In the genomic region with DNA sequence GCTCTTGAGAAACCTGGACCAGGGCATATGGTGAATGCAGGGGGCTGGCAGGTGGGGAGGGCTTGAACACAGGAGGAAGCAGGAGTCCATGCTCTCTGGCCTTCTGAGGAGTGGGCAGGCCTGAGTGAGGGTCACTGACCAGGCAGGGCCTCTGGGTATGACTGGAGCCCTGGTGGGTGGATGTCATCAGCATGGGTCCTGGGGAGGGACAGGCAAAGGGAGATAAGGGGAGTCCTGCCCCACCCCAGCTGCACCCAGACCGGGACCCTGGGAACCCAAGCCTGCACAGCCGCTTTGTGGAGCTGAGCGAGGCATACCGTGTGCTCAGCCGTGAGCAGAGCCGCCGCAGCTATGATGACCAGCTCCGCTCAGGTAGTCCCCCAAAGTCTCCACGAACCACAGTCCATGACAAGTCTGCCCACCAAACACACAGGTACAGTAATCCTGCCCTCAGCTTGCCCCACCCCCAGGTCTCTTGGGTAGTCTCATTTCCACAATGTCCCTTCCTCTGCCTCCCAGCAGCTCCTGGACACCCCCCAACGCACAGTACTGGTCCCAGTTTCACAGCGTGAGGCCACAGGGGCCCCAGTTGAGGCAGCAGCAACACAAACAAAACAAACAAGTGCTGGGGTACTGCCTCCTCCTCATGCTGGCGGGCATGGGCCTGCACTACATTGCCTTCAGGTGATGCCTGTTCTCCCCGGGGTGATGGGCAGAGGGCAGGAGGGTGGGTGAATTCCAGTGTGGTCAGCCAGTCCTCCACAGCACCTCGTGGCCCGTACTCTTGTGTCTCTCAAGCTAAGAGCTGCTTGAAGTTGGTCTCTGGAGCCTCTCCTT, we compare ENCODE assay signal across 10 cellular contexts. TPM values are rescaled to one million over a fixed set of nuclear protein-coding genes. Genes with fewer than 3 reads are reported as not detected.
A peak's percentile ranks its signal among the peaks of the same experiment; 100 is the strongest.
DNase-seq lines count a peak whose midpoint lies in the region; ATAC-seq and TF ChIP-seq lines count a peak whose summit lies in the region.
"Had no signal": no experiment of that assay in that cellular context is flagged by ENCODE, and none has a peak within 500 bp of the region (broad histone marks: within the 10 kb centered on the region; RNA-seq: fewer than 3 reads in every experiment).

No MANE protein-coding gene starts in this region.

- ATAC-seq in activated B cell treated with CpG ODN at 0.5 μM for 24 hours (ENCODE audit: low read depth) (no peak), HG03469 (IDR thresholded peaks at IDR 0.05; ENCODE audit: unreplicated experiment) (no peak)
- ATAC-seq: gastrocnemius medialis had no signal

- H3K4ac ChIP-seq in mesenchymal stem cell (ENCODE audit: low read depth in 1 of 2, low read length in 2 of 2) (no peak overlapping the region), trophoblast cell (ENCODE audit: low read depth, low read length) (no peak overlapping the region)

- H2AK5ac ChIP-seq in mesenchymal stem cell (ENCODE audit: low read length, severe bottlenecking): peak overlapping the region; percentile 2
- H2AK5ac ChIP-seq in trophoblast cell (ENCODE audit: low read length): no peak overlapping the region

- H3K9me3 ChIP-seq in Caco-2 (no peaks in the 10 kb centered on the region), mesenchymal stem cell (ENCODE audit: control insufficient read depth, low read length) (no peaks in the 10 kb centered on the region), trophoblast cell (ENCODE audit: insufficient read depth, low read depth, low read length) (no peaks in the 10 kb centered on the region)
- H3K9me3 ChIP-seq: gastrocnemius medialis had no signal

- H3K27me3 ChIP-seq in Caco-2 (replicated peaks; ENCODE audit: control insufficient read depth, insufficient read depth, low read length) (no peaks in the 10 kb centered on the region), mesenchymal stem cell (ENCODE audit: control insufficient read depth in 1 of 2, insufficient read depth in 1 of 2, low read length in 2 of 2) (no peaks in the 10 kb centered on the region), trophoblast cell (ENCODE audit: insufficient read depth, low read length) (no peaks in the 10 kb centered on the region)
- H3K27me3 ChIP-seq: gastrocnemius medialis had no signal

- WGBS in mesenchymal stem cell: 92% methylated on average over 15 of the region's 15 CpGs
- no CpG with 5 or more reads among the region's 15 CpGs for WGBS in trophoblast cell (ENCODE audit: extremely low coverage, insufficient coverage, insufficient read length)

- no peak for DNase-seq in Caco-2
- DNase-seq in activated B cell treated with CpG ODN at 0.5 μM for 24 hours: no peak
- DNase-seq in mesenchymal stem cell: no peak
- DNase-seq in NOMO-1 (lab: John Stamatoyannopoulos, UW; ENCODE audit: unreplicated experiment in 2 of 2): no peak
- DNase-seq in trophoblast cell: no peak
- DNase-seq: Kasumi-1; Right ventricle myocardium superior; stimulated activated CD4-positive, alpha-beta T cell treated with anti-CD3 and anti-CD28 coated beads, Interleukin-12 subunit alpha, Interleukin-12 subunit beta, amount 100 ng/mL, for 4 hours had no signal

- H3K14ac ChIP-seq in mesenchymal stem cell (ENCODE audit: low read length in 2 of 2): no peak overlapping the region
- H3K14ac ChIP-seq in trophoblast cell (ENCODE audit: low read length): no peak overlapping the region

- H2BK120ac ChIP-seq in mesenchymal stem cell (ENCODE audit: low read depth, low read length): no peak overlapping the region
- no peak overlapping the region for H2BK120ac ChIP-seq in trophoblast cell (ENCODE audit: insufficient read depth, low read length, poor library complexity)

- BruUV-seq in Caco-2 (replicated peaks; lab: Mats Ljungman, UMichigan): no TSS peak

- H3K27me3 Mint-ChIP-seq in Caco-2 (ENCODE audit: insufficient read depth, unreplicated experiment): no peaks in the 10 kb centered on the region
- H3K27me3 Mint-ChIP-seq in activated B cell treated with CpG ODN at 0.5 μM for 24 hours: no peaks in the 10 kb centered on the region

- H3K4me1 Mint-ChIP-seq in Caco-2 (ENCODE audit: low read depth, unreplicated experiment) (no peaks in the 10 kb centered on the region), activated B cell treated with CpG ODN at 0.5 μM for 24 hours (peaks cover 69% of the 10 kb centered on the region)

- H3K9me3 Mint-ChIP-seq in Caco-2 (ENCODE audit: unreplicated experiment): no peaks in the 10 kb centered on the region
- no peaks in the 10 kb centered on the region for H3K9me3 Mint-ChIP-seq in activated B cell treated with CpG ODN at 0.5 μM for 24 hours

- H3K36me3 Mint-ChIP-seq in Caco-2 (ENCODE audit: insufficient read depth, unreplicated experiment) (peaks cover 30% of the 10 kb centered on the region), activated B cell treated with CpG ODN at 0.5 μM for 24 hours (ENCODE audit: low read depth) (peaks cover 12% of the 10 kb centered on the region)

- H3K4me2 ChIP-seq in mesenchymal stem cell (ENCODE audit: low read length, poor library complexity, severe bottlenecking) (no peak overlapping the region), trophoblast cell (ENCODE audit: low read length) (no peak overlapping the region)

- H3K4me1 ChIP-seq in Caco-2: peaks cover 27% of the 10 kb centered on the region
- H3K4me1 ChIP-seq in mesenchymal stem cell (ENCODE audit: control insufficient read depth, insufficient read depth, low read depth, low read length): peaks cover 45% of the 10 kb centered on the region
- H3K4me1 ChIP-seq in trophoblast cell (ENCODE audit: control insufficient read depth in 1 of 2, insufficient read depth in 2 of 2, low read length in 2 of 2): peaks cover 5 to 7% of the 10 kb centered on the region in 2 experiments

- H3K36me3 ChIP-seq in Caco-2 (ENCODE audit: control insufficient read depth, insufficient read depth, low read length) (peaks cover 2% of the 10 kb centered on the region; the same call in 1 of the 2 replicates), mesenchymal stem cell (ENCODE audit: control insufficient read depth in 1 of 2, insufficient read depth in 2 of 2, low read depth in 1 of 2, low read length in 2 of 2) (peaks cover 11 to 27% of the 10 kb centered on the region in 2 experiments), trophoblast cell (ENCODE audit: control insufficient read depth in 1 of 2, insufficient read depth in 2 of 2, low read length in 2 of 2) (peaks cover 4 to 8% of the 10 kb centered on the region in 2 experiments)
- H3K36me3 ChIP-seq: gastrocnemius medialis had no signal

- peak overlapping the region in 1 of 2 experiments; percentile 46 for H3K23ac ChIP-seq in mesenchymal stem cell (ENCODE audit: low read length in 2 of 2)
- no peak overlapping the region for H3K23ac ChIP-seq in trophoblast cell (ENCODE audit: low read length)

- no peak overlapping the region for H2BK5ac ChIP-seq in mesenchymal stem cell (ENCODE audit: low read depth, low read length, poor library complexity, severe bottlenecking)
- no peak overlapping the region for H2BK5ac ChIP-seq in trophoblast cell (ENCODE audit: low read depth, low read length, poor library complexity)

- H3K9ac ChIP-seq in mesenchymal stem cell (ENCODE audit: low read length) (no peak overlapping the region), trophoblast cell (ENCODE audit: low read length) (no peak overlapping the region)

- H4K91ac ChIP-seq in mesenchymal stem cell (ENCODE audit: low read length): no peak overlapping the region
- no peak overlapping the region for H4K91ac ChIP-seq in trophoblast cell (ENCODE audit: low read depth, low read length)

- POLR2A ChIA-PET in Caco-2 (lab: Charles Lee) (no interaction called here), activated B cell treated with CpG ODN at 0.5 μM for 24 hours (lab: Charles Lee) (interaction anchor here (0.5 to 12.7 kb wide), 4 partner anchors 9 to 24 kb away, joined by 3 to 191 read pairs (median 32); partner anchors contain the start of genes FERMT3 and FKBP2)

- H3K4me3 Mint-ChIP-seq in Caco-2 (ENCODE audit: unreplicated experiment): peak overlapping the region; percentile 83
- peak overlapping the region; percentile 91 for H3K4me3 Mint-ChIP-seq in activated B cell treated with CpG ODN at 0.5 μM for 24 hours

- peaks cover 36% of the 10 kb centered on the region for H3K79me1 ChIP-seq in mesenchymal stem cell (replicated peaks; ENCODE audit: low read length, poor library complexity, severe bottlenecking)
- peaks cover 11% of the 10 kb centered on the region for H3K79me1 ChIP-seq in trophoblast cell (ENCODE audit: low read length)

- intact Hi-C loops in Caco-2 (cut with micrococcal nuclease; ENCODE audit: unreplicated experiment) (no loop called here), activated B cell treated with CpG ODN at 0.5 μM for 24 hours (cut with micrococcal nuclease) (loop anchor here (5.0 kb wide), 2 partner anchors 85 to 295 kb away; partner anchors contain the start of genes NAA40, PRDX5 and TRMT112)

- H3K27ac Mint-ChIP-seq in Caco-2 (ENCODE audit: unreplicated experiment) (no peak overlapping the region), activated B cell treated with CpG ODN at 0.5 μM for 24 hours (peak overlapping the region; percentile 63)

- CTCF ChIA-PET in Caco-2 (lab: Charles Lee) (interaction anchor here (1.0 kb wide), 1 partner anchor 13 kb away, joined by 4 read pairs; no protein-coding TSS in a partner anchor), activated B cell treated with CpG ODN at 0.5 μM for 24 hours (lab: Charles Lee) (interaction anchor here (0.6 to 1.6 kb wide), 4 partner anchors 14 to 72 kb away, joined by 3 to 5 read pairs (median 3); partner anchors contain the start of gene PPP1R14B)

- H4K8ac ChIP-seq in mesenchymal stem cell (ENCODE audit: low read length): no peak overlapping the region
- H4K8ac ChIP-seq in trophoblast cell (ENCODE audit: low read depth, low read length): no peak overlapping the region

- peaks cover 10% of the 10 kb centered on the region for H3K79me2 ChIP-seq in trophoblast cell (ENCODE audit: control insufficient read depth, insufficient read depth, low read length, poor library complexity)

- no peak for TF ChIP-seq CTCF in Caco-2 (IDR thresholded peaks at IDR 0.05; ENCODE audit: insufficient read depth in 1 of 2, low read depth in 1 of 2, low read length in 1 of 2, severe bottlenecking in 1 of 2, unreplicated experiment in 1 of 2)
- no peak for TF ChIP-seq CTCF in activated B cell treated with CpG ODN at 0.5 μM for 24 hours (IDR thresholded peaks at IDR 0.05)

- no peak overlapping the region for H2AFZ ChIP-seq in mesenchymal stem cell (ENCODE audit: low read depth, low read length)
- H2AFZ ChIP-seq in trophoblast cell (ENCODE audit: insufficient read depth, low read length, poor library complexity): no peak overlapping the region

- no peak overlapping the region for H3K4me3 ChIP-seq in Caco-2 (ENCODE audit: low read depth, low read length)
- no peak overlapping the region for H3K4me3 ChIP-seq in mesenchymal stem cell (ENCODE audit: insufficient read depth in 1 of 2, low read depth in 1 of 2, low read length in 2 of 2)
- no peak overlapping the region for H3K4me3 ChIP-seq in trophoblast cell (ENCODE audit: low read depth, low read length)
- H3K4me3 ChIP-seq: gastrocnemius medialis had no signal

- no peak overlapping the region for H4K12ac ChIP-seq in trophoblast cell (ENCODE audit: low read depth, low read length)

- H2BK12ac ChIP-seq in mesenchymal stem cell (ENCODE audit: low read length in 2 of 2) (peak overlapping the region in 1 of 2 experiments; percentile 21), trophoblast cell (ENCODE audit: low read length) (no peak overlapping the region)

- peak overlapping the region; percentile 19 for H2BK15ac ChIP-seq in mesenchymal stem cell (ENCODE audit: low read depth, poor library complexity, severe bottlenecking)

- H3K18ac ChIP-seq in mesenchymal stem cell (ENCODE audit: low read depth in 1 of 2, low read length in 2 of 2): no peak overlapping the region
- no peak overlapping the region for H3K18ac ChIP-seq in trophoblast cell (ENCODE audit: low read length)

- H3K27ac ChIP-seq in mesenchymal stem cell (ENCODE audit: low read length, poor library complexity, severe bottlenecking) (no peak overlapping the region), trophoblast cell (ENCODE audit: low read depth, low read length) (no peak overlapping the region)

RNA-seq across cellular contexts. Expression of gene VEGFB, which starts 2.0 kb away (rescaled TPM):
- 60.6 and 61.7 TPM in 2 replicates for total RNA-seq in Caco-2 (2022)
- total RNA-seq in activated B cell treated with CpG ODN at 0.5 μM for 24 hours: 86.7 and 97.4 TPM in 2 replicates
- 139 TPM for polyA plus RNA-seq in mesenchymal stem cell (2013, experiment 1 of 2)
- 137 TPM for polyA plus RNA-seq in mesenchymal stem cell (2013, experiment 2 of 2)
- polyA plus RNA-seq in trophoblast cell (2013): 76.2 and 77.7 TPM in 2 replicates

RNA-seq across cellular contexts. Expression of gene DNAJC4, which starts 2.1 kb away (rescaled TPM):
- 22.3 and 22.9 TPM in 2 replicates for total RNA-seq in Caco-2 (2022)
- total RNA-seq in activated B cell treated with CpG ODN at 0.5 μM for 24 hours: 47.5 and 53.3 TPM in 2 replicates
- 38.5 TPM for polyA plus RNA-seq in mesenchymal stem cell (2013, experiment 1 of 2)
- polyA plus RNA-seq in mesenchymal stem cell (2013, experiment 2 of 2): 36.7 TPM
- polyA plus RNA-seq in trophoblast cell (2013): 32.7 and 35.1 TPM in 2 replicates

RNA-seq across cellular contexts. Expression of gene NUDT22, which starts 6.3 kb away (rescaled TPM):
- 31.9 and 33.4 TPM in 2 replicates for total RNA-seq in Caco-2 (2022)
- 81.0 and 95.3 TPM in 2 replicates for total RNA-seq in activated B cell treated with CpG ODN at 0.5 μM for 24 hours
- polyA plus RNA-seq in mesenchymal stem cell (2013, experiment 1 of 2): 81.2 TPM
- polyA plus RNA-seq in mesenchymal stem cell (2013, experiment 2 of 2): 80.4 TPM
- 49.2 and 52.1 TPM in 2 replicates for polyA plus RNA-seq in trophoblast cell (2013)

RNA-seq across cellular contexts. Expression of gene TRPT1, which starts 6.4 kb away (rescaled TPM):
- total RNA-seq in Caco-2 (2022) (32.1 and 36.8 TPM in 2 replicates), activated B cell treated with CpG ODN at 0.5 μM for 24 hours (50.6 and 51.3 TPM in 2 replicates)
- polyA plus RNA-seq in mesenchymal stem cell (2013, experiment 1 of 2): 59.3 TPM
- 55.7 TPM for polyA plus RNA-seq in mesenchymal stem cell (2013, experiment 2 of 2)
- 49.3 and 50.0 TPM in 2 replicates for polyA plus RNA-seq in trophoblast cell (2013)

RNA-seq across cellular contexts. Expression of gene FKBP2, which starts 8.5 kb away (rescaled TPM):
- total RNA-seq in Caco-2 (2022): 70.2 and 76.8 TPM in 2 replicates
- 31.4 and 39.4 TPM in 2 replicates for total RNA-seq in activated B cell treated with CpG ODN at 0.5 μM for 24 hours
- polyA plus RNA-seq in mesenchymal stem cell (2013, experiment 1 of 2): 70.1 TPM
- polyA plus RNA-seq in mesenchymal stem cell (2013, experiment 2 of 2): 68.6 TPM
- polyA plus RNA-seq in trophoblast cell (2013): 78.2 and 80.2 TPM in 2 replicates
